ENCODE assay signal across 17 cellular contexts in the genomic region with DNA sequence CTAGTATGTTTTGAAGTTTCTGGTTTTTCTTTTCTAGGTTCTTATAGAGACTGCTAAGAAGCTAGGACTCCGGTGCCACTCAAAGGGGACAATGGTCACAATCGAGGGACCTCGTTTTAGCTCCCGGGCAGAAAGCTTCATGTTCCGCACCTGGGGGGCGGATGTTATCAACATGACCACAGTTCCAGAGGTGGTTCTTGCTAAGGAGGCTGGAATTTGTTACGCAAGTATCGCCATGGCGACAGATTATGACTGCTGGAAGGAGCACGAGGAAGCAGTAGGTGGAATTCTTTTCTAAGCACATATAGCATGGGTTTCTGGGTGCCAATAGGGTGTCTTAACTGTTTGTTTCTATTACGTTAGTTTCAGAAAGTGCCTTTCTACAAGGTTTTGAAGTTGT. TPM values are rescaled to one million over a fixed set of nuclear protein-coding genes. Genes with fewer than 3 reads are reported as not detected.
DNase-seq lines count a peak whose midpoint lies in the region; ATAC-seq, FAIRE-seq and TF ChIP-seq lines count a peak whose summit lies in the region.
"Had no signal": no experiment of that assay in that cellular context is flagged by ENCODE, and none has a peak within 500 bp of the region (broad histone marks: within the 10 kb centered on the region; RNA-seq: fewer than 3 reads in every experiment).

No MANE protein-coding gene starts in this region.

- no peak overlapping the region for H4K8ac ChIP-seq in IMR-90 (ENCODE audit: low read depth in 2 of 2, low read length in 2 of 2)

- no peak overlapping the region for H2AFZ ChIP-seq in IMR-90 (replicated peaks; ENCODE audit: low read length, poor library complexity)

- H3K27ac Mint-ChIP-seq in chondrocyte (ENCODE audit: unreplicated experiment) = no peak overlapping the region
- H3K27ac Mint-ChIP-seq: activated T-cell treated with anti-CD3 and anti-CD28 coated beads, Interleukin-2, amount 50 U/mL, for 72 hours; WTC11 had no signal

- H3K9me1 ChIP-seq in IMR-90 (ENCODE audit: insufficient read depth, low read length) = 0 out of 2 replicates have a peak, but pooled peaks cover 4% of the 10 kb centered on the region

- no peaks in the 10 kb centered on the region for H3K9me3 ChIP-seq in IMR-90 (ENCODE audit: control insufficient read depth, insufficient read depth, low read length)
- no peaks in the 10 kb centered on the region for H3K9me3 ChIP-seq in body of pancreas
- no peaks in the 10 kb centered on the region for H3K9me3 ChIP-seq in kidney (ENCODE audit: control insufficient read depth in 1 of 2, low read length in 2 of 2)
- H3K9me3 ChIP-seq: ovary had no signal

- H3K27ac ChIP-seq in IMR-90 (ENCODE audit: insufficient read depth, low read length) = no peak overlapping the region
- peak overlapping the region; percentile 69 to 84 (median 76) for H3K27ac ChIP-seq in body of pancreas
- H3K27ac ChIP-seq in kidney (ENCODE audit: low read depth in 2 of 2, low read length in 2 of 2) = peak overlapping the region in 1 of 2 donors; percentile 44
- H3K27ac ChIP-seq: ovary, SK-N-MC had no signal

- no peak overlapping the region for H3K56ac ChIP-seq in IMR-90 (ENCODE audit: extremely low read depth, insufficient read depth, low read length)

- POLR2A ChIA-PET in IMR-90 (lab: Charles Lee; ENCODE audit: unreplicated experiment) = interaction anchor here (1.0 kb wide), 1 partner anchor 19 kb away, joined by 3 read pairs; no protein-coding TSS in a partner anchor

- peaks cover 7% of the 10 kb centered on the region for H3K4me1 Mint-ChIP-seq in chondrocyte (ENCODE audit: low read depth)
- H3K4me1 Mint-ChIP-seq: WTC11 had no signal

- H3K18ac ChIP-seq in IMR-90 (ENCODE audit: low read depth, low read length) = no peak overlapping the region

- DNase-seq in IMR-90 = peak; percentile 78
- peak; percentile 79 to 92 (median 81) for DNase-seq in body of pancreas
- DNase-seq in kidney = peak; percentile 70
- peak; percentile 95 for DNase-seq in retinal pigment epithelial cell (ENCODE audit: low read depth)
- DNase-seq in hippocampal formation (lab: John Stamatoyannopoulos, UW) = no peak
- no peak for DNase-seq in chondrocyte (ENCODE audit: low spot score)
- no peak for DNase-seq in G401 (ENCODE audit: low spot score)
- DNase-seq: activated T-cell treated with anti-CD3 and anti-CD28 coated beads, Interleukin-2, amount 50 U/mL, for 72 hours; CD4-positive, alpha-beta memory T cell; left ventricle myocardium superior; NCI-H1092 treated with DMSO at 0.1 percent for 48 hours; NCI-H524; ovary had no signal

- H3K36me3 ChIP-seq in IMR-90 (ENCODE audit: control insufficient read depth, insufficient read depth, low read length) = peaks cover 17% of the 10 kb centered on the region
- H3K36me3 ChIP-seq in body of pancreas (replicated peaks in 1 of 2; ENCODE audit: insufficient read depth in 1 of 2, low read depth in 2 of 2) = no peaks in the 10 kb centered on the region
- H3K36me3 ChIP-seq in kidney (ENCODE audit: control insufficient read depth in 1 of 2, insufficient read depth in 2 of 2, low read length in 2 of 2) = peaks cover 9 to 15% of the 10 kb centered on the region in 2 donors
- H3K36me3 ChIP-seq: ovary had no signal

- CTCF ChIA-PET in IMR-90 (lab: Yijun Ruan, JAX) = interaction anchor here (1.0 kb wide), 1 partner anchor 18 kb away, joined by 3 read pairs; no protein-coding TSS in a partner anchor

- WGBS in IMR-90 (ENCODE audit: extremely low coverage in 2 of 2, insufficient read length in 1 of 2), 2 experiments = no CpG with 5 or more reads among the region's 11 CpGs
- 31 to 39% methylated on average over 11 of the region's 11 CpGs for WGBS in body of pancreas, 2 donors

- peak; percentile 21; the same call in 1 of the 2 replicates for ATAC-seq in IMR-90 (ENCODE audit: low read depth)
- peak; percentile 91 for ATAC-seq in body of pancreas
- ATAC-seq in HG03521 (IDR thresholded peaks at IDR 0.05; ENCODE audit: unreplicated experiment) = no peak
- ATAC-seq: activated T-cell treated with anti-CD3 and anti-CD28 coated beads, Interleukin-2, amount 50 U/mL, for 72 hours; left ventricle myocardium superior; WTC11 had no signal

- no peaks in the 10 kb centered on the region for H3K27me3 Mint-ChIP-seq in chondrocyte (ENCODE audit: low read depth)
- H3K27me3 Mint-ChIP-seq: CD4-positive, alpha-beta memory T cell; central memory CD8-positive, alpha-beta T cell had no signal

- no peak overlapping the region for H2BK20ac ChIP-seq in IMR-90 (ENCODE audit: low read depth, low read length)

- TF ChIP-seq CTCF in IMR-90 (conservative IDR thresholded peaks at IDR 0.05; ENCODE audit: low read depth, low read length) = no peak
- no peak for TF ChIP-seq CTCF in body of pancreas (IDR thresholded peaks at IDR 0.05)
- no peak for TF ChIP-seq CTCF in kidney (IDR thresholded peaks at IDR 0.05; ENCODE audit: borderline replicate concordance, extremely low read depth, insufficient read depth)
- no peak for TF ChIP-seq CTCF in retinal pigment epithelial cell (conservative IDR thresholded peaks at IDR 0.05; ENCODE audit: low read depth, low read length)
- no peak for TF ChIP-seq CTCF in chondrocyte (IDR thresholded peaks at IDR 0.05)

- no TSS peak for BruUV-seq in IMR-90 (replicated peaks; lab: Mats Ljungman, UMichigan)

- no peak overlapping the region for H2BK5ac ChIP-seq in IMR-90 (ENCODE audit: low read depth, low read length, poor library complexity, severe bottlenecking)

- H3K4me3 Mint-ChIP-seq in chondrocyte (ENCODE audit: unreplicated experiment) = no peak overlapping the region
- H3K4me3 Mint-ChIP-seq: activated T-cell treated with anti-CD3 and anti-CD28 coated beads, Interleukin-2, amount 50 U/mL, for 72 hours; CD4-positive, alpha-beta memory T cell; central memory CD8-positive, alpha-beta T cell; WTC11 had no signal

- H2AK9ac ChIP-seq in IMR-90 (replicated peaks; ENCODE audit: low read depth, low read length, poor library complexity) = no peak overlapping the region

- no peaks in the 10 kb centered on the region for H3K9me3 Mint-ChIP-seq in chondrocyte (ENCODE audit: low read depth)
- H3K9me3 Mint-ChIP-seq: activated T-cell treated with anti-CD3 and anti-CD28 coated beads, Interleukin-2, amount 50 U/mL, for 72 hours; CD4-positive, alpha-beta memory T cell; central memory CD8-positive, alpha-beta T cell; WTC11 had no signal

- H3K4ac ChIP-seq in IMR-90 (ENCODE audit: low read depth, low read length) = no peak overlapping the region

- no peak overlapping the region for H2BK120ac ChIP-seq in IMR-90 (ENCODE audit: low read depth, low read length)

- H4K91ac ChIP-seq in IMR-90 (ENCODE audit: insufficient read depth, low read depth, low read length) = no peak overlapping the region

- H4K20me1 ChIP-seq in IMR-90 (ENCODE audit: insufficient read depth, low read length) = 0 out of 2 replicates have a peak, but pooled peaks cover 5% of the 10 kb centered on the region

- no peak overlapping the region for H3K4me2 ChIP-seq in IMR-90 (ENCODE audit: low read depth, low read length)

- no peak overlapping the region for H3K14ac ChIP-seq in IMR-90 (replicated peaks; ENCODE audit: low read depth, low read length)

- dilution Hi-C loops in IMR-90 (cut with HindIII; ENCODE audit: low sequenced_read_pairs, unreplicated experiment) = no loop called here

- H4K5ac ChIP-seq in IMR-90 (ENCODE audit: low read depth, low read length) = no peak overlapping the region

- TF ChIP-seq POLR2A in IMR-90 (IDR thresholded peaks at IDR 0.05; ENCODE audit: low read depth, low read length) = no peak
- TF ChIP-seq POLR2A in body of pancreas (IDR thresholded peaks at IDR 0.05) = peak in 2 of 3 donors; percentile 31 to 33

- peaks cover 16 to 29% of the 10 kb centered on the region in 2 experiments for H3K79me1 ChIP-seq in IMR-90 (ENCODE audit: low read depth in 1 of 2, low read length in 2 of 2)

- in situ Hi-C loops in IMR-90 (cut with MboI; ENCODE audit: low sequenced_read_pairs) (no loop called here), G401 (cut with HindIII; ENCODE audit: low sequenced_read_pairs) (no loop called here)

- H2BK15ac ChIP-seq in IMR-90 (ENCODE audit: low read depth, low read length) = no peak overlapping the region

- H3K4me1 ChIP-seq in IMR-90 (ENCODE audit: control insufficient read depth, insufficient read depth, low read length) (peaks cover 9% of the 10 kb centered on the region), body of pancreas (peaks cover 52% of the 10 kb centered on the region), kidney (ENCODE audit: control insufficient read depth in 1 of 2, insufficient read depth in 1 of 2, low read depth in 1 of 2, low read length in 2 of 2) (no peaks in the 10 kb centered on the region)

- no peak overlapping the region for H3K23ac ChIP-seq in IMR-90 (ENCODE audit: low read depth, low read length)

- intact Hi-C loops in IMR-90 (cut with micrococcal nuclease) (no loop called here), body of pancreas (cut with DNase I) (no loop called here), kidney (cut with DNase I) (no loop called here)

- no peak for TF ChIP-seq RAD21 in IMR-90 (IDR thresholded peaks at IDR 0.05; ENCODE audit: low read length)

- no peak overlapping the region for H3K9ac ChIP-seq in IMR-90 (ENCODE audit: low read depth, low read length)
- H3K9ac ChIP-seq in kidney (ENCODE audit: low read length in 2 of 2) = no peak overlapping the region

- H3K36me3 Mint-ChIP-seq in chondrocyte (ENCODE audit: low read depth) = peaks cover 31% of the 10 kb centered on the region

- FAIRE-seq in kidney (lab: Jason Lieb, UNC) = no peak

- no peak overlapping the region for H2AK5ac ChIP-seq in IMR-90 (ENCODE audit: low read depth, low read length)

- H3K27me3 ChIP-seq in IMR-90 (ENCODE audit: control insufficient read depth, insufficient read depth, low read length) = no peaks in the 10 kb centered on the region
- no peaks in the 10 kb centered on the region for H3K27me3 ChIP-seq in body of pancreas
- H3K27me3 ChIP-seq: ovary had no signal

- H3K4me3 ChIP-seq in IMR-90 (ENCODE audit: insufficient read depth, low read depth, low read length) = no peak overlapping the region
- no peak overlapping the region for H3K4me3 ChIP-seq in body of pancreas
- H3K4me3 ChIP-seq in kidney (ENCODE audit: low read length in 2 of 2) = no peak overlapping the region
- peak overlapping the region; percentile 25 for H3K4me3 ChIP-seq in retinal pigment epithelial cell (ENCODE audit: low read length)
- H3K4me3 ChIP-seq: ovary, SK-N-MC had no signal

TF ChIP-seq in IMR-90, 13 proteins besides CTCF, POLR2A, EP300 and RAD21 (continues in another document):
- TF ChIP-seq CEBPB (IDR thresholded peaks at IDR 0.05; ENCODE audit: low read depth, low read length) (peak; percentile 91), RFX5 (IDR thresholded peaks at IDR 0.05; ENCODE audit: low read depth, low read length) (no peak)

RNA-seq across cellular contexts. Expression of a gene that starts 52.2 kb away (rescaled TPM):
- total RNA-seq in IMR-90 (2012; rRNA removed) (33.6 and 50.9 TPM in 2 replicates), body of pancreas (10 to 100 TPM; 10.9 to 25.1 TPM), kidney (42.4 TPM), chondrocyte (28.3 to 41.3 TPM (median 33.7 TPM) in 3 replicates)
- polyA plus RNA-seq in IMR-90 (2012; rRNA removed) (14.1 and 15.7 TPM in 2 replicates), kidney (ENCODE audit: insufficient read depth, low read depth, low replicate concordance) (11.2 TPM)
- 3.9 and 6.2 TPM in 2 replicates for polyA plus RNA-seq in IMR-90 (2012; cell fraction: cytosol; rRNA removed)
- 3.0 and 23.7 TPM in 2 replicates for polyA plus RNA-seq in IMR-90 (2012; cell fraction: nucleus; rRNA removed; ENCODE audit: low replicate concordance)
- 15.1 and 17.4 TPM in 2 replicates for total RNA-seq in G401 (2014; rRNA removed; shearing (Covaris generic))

Comparison
In these comparisons a context has a peak if more than half of its experiments do, and no peak if none do; other contexts are left out.
1. DNase-seq: peak in IMR-90 (single experiment), body of pancreas (4 of 4), kidney (single experiment) and retinal pigment epithelial cell (single experiment); none in hippocampal formation (0 of 2), chondrocyte (single experiment) and G401 (single experiment).